In the genomic region with DNA sequence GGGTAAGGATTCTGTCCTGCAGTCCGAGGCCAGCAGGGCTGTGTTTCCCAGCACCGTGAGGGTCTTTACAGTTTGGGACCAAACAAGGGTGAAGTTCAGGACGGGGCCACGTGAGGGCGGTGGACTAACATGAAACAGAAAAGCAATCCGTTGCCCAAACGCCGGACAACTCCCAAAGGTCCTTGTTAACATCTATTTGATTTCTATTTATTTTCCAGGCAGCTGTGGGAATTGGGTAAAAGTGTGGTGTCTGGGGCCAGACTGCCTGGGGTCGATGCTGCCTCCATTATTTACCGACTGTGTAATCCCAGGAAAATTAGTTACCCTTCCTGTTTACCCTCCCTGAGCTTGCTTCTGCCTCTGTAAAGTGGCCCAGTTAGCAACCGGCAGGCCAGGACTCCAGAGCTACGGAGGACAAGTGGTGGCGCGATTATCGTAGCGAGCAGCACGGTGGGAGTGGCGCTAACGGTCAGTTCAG, we compare ENCODE assay signal across 1 cellular context.
A peak's percentile ranks its signal among the peaks of the same experiment; 100 is the strongest.
TF ChIP-seq lines count a peak whose summit lies in the region.

No MANE protein-coding gene starts in this region.

TF ChIP-seq in HepG2, 621 proteins besides CTCF, POLR2A, EP300 and RAD21 (continued from another document):
- TF ChIP-seq, protein P1, sequence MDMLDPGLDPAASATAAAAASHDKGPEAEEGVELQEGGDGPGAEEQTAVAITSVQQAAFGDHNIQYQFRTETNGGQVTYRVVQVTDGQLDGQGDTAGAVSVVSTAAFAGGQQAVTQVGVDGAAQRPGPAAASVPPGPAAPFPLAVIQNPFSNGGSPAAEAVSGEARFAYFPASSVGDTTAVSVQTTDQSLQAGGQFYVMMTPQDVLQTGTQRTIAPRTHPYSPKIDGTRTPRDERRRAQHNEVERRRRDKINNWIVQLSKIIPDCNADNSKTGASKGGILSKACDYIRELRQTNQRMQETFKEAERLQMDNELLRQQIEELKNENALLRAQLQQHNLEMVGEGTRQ (IDR thresholded peaks at IDR 0.05; ENCODE audit: low read depth, low read length) = no peak
- TF ChIP-seq, protein P1 (CRISPR knock-in tag; IDR thresholded peaks at IDR 0.05; ENCODE audit: borderline replicate concordance) = peak; percentile 41; the same call in 1 of the 2 replicates
- TF ChIP-seq ZBTB38 (CRISPR knock-in tag; IDR thresholded peaks at IDR 0.05) = peak; percentile 37; the same call in 1 of the 2 replicates
- 0 out of 2 replicates have a peak, but pooled peaks have one; percentile 27 for TF ChIP-seq NRL (CRISPR knock-in tag; IDR thresholded peaks at IDR 0.05; ENCODE audit: borderline replicate concordance)
- peak; percentile 41; the same call in 1 of the 2 replicates for TF ChIP-seq PITX1 (CRISPR knock-in tag; IDR thresholded peaks at IDR 0.05)
- TF ChIP-seq, protein P2, sequence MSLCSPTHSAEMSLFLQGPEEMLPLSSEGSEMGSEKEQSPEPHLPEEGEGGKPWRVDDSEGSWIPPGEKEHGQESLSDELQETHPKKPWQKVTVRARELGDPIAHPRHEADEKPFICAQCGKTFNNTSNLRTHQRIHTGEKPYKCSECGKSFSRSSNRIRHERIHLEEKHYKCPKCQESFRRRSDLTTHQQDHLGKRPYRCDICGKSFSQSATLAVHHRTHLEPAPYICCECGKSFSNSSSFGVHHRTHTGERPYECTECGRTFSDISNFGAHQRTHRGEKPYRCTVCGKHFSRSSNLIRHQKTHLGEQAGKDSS (CRISPR knock-in tag; IDR thresholded peaks at IDR 0.05; ENCODE audit: borderline replicate concordance, low read depth) = 0 out of 2 replicates have a peak, but pooled peaks have one; percentile 18
- no peak for TF ChIP-seq ZNF75D (CRISPR knock-in tag; IDR thresholded peaks at IDR 0.05; ENCODE audit: borderline replicate concordance)
- no peak for TF ChIP-seq ZFP1 (CRISPR knock-in tag; IDR thresholded peaks at IDR 0.05)
- TF ChIP-seq, protein P3, sequence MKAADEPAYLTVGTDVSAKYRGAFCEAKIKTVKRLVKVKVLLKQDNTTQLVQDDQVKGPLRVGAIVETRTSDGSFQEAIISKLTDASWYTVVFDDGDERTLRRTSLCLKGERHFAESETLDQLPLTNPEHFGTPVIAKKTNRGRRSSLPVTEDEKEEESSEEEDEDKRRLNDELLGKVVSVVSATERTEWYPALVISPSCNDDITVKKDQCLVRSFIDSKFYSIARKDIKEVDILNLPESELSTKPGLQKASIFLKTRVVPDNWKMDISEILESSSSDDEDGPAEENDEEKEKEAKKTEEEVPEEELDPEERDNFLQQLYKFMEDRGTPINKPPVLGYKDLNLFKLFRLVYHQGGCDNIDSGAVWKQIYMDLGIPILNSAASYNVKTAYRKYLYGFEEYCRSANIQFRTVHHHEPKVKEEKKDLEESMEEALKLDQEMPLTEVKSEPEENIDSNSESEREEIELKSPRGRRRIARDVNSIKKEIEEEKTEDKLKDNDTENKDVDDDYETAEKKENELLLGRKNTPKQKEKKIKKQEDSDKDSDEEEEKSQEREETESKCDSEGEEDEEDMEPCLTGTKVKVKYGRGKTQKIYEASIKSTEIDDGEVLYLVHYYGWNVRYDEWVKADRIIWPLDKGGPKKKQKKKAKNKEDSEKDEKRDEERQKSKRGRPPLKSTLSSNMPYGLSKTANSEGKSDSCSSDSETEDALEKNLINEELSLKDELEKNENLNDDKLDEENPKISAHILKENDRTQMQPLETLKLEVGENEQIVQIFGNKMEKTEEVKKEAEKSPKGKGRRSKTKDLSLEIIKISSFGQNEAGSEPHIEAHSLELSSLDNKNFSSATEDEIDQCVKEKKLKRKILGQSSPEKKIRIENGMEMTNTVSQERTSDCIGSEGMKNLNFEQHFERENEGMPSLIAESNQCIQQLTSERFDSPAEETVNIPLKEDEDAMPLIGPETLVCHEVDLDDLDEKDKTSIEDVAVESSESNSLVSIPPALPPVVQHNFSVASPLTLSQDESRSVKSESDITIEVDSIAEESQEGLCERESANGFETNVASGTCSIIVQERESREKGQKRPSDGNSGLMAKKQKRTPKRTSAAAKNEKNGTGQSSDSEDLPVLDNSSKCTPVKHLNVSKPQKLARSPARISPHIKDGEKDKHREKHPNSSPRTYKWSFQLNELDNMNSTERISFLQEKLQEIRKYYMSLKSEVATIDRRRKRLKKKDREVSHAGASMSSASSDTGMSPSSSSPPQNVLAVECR (CRISPR knock-in tag; IDR thresholded peaks at IDR 0.05; ENCODE audit: borderline replicate concordance) = 0 out of 2 replicates have a peak, but pooled peaks have one; percentile 14
- no peak for TF ChIP-seq MAZ (IDR thresholded peaks at IDR 0.05; ENCODE audit: borderline replicate concordance, low read depth, low read length)
- TF ChIP-seq MAZ (CRISPR knock-in tag; IDR thresholded peaks at IDR 0.05; ENCODE audit: low read depth) = 0 out of 2 replicates have a peak, but pooled peaks have one; percentile 17
- TF ChIP-seq ZMYM4 (CRISPR knock-in tag; IDR thresholded peaks at IDR 0.05) = peak; percentile 22; the same call in 1 of the 2 replicates
- 0 out of 2 replicates have a peak, but pooled peaks have one; percentile 34 for TF ChIP-seq ZNF747 (CRISPR knock-in tag; IDR thresholded peaks at IDR 0.05; ENCODE audit: borderline replicate concordance)
- TF ChIP-seq FOXA1 (IDR thresholded peaks at IDR 0.05) = no peak
- TF ChIP-seq FOXA1 (CRISPR knock-in tag; IDR thresholded peaks at IDR 0.05) = peak; percentile 40; the same call in 1 of the 2 replicates
- TF ChIP-seq ZNF563 (CRISPR knock-in tag; IDR thresholded peaks at IDR 0.05) = no peak
- TF ChIP-seq ELF3 (CRISPR knock-in tag; IDR thresholded peaks at IDR 0.05) = 0 out of 2 replicates have a peak, but pooled peaks have one; percentile 13
- TF ChIP-seq SNAPC2 (CRISPR knock-in tag; IDR thresholded peaks at IDR 0.05) = no peak
